In genomic region chr14:76151398-76152332, GRCh38 we compare ENCODE assay signal across 1 cellular context.
TF ChIP-seq lines count a peak whose summit lies in the region.

Gene GPATCH2L, plus strand, starts transcription at chr14:76151922. Its CDS starts 2,442 bp downstream, at chr14:76154364.

TF ChIP-seq in HEK293, 187 proteins besides CTCF, POLR2A, EP300 and RAD21 (continued from another document):
- peak; percentile 74 for TF ChIP-seq ZBTB11 (tag by site-specific recombination; conservative IDR thresholded peaks at IDR 0.05; ENCODE audit: low read depth)
- TF ChIP-seq ZNF335 (tag by site-specific recombination; conservative IDR thresholded peaks at IDR 0.05), result peak; percentile 82
- no peak for TF ChIP-seq YY2 (tag by site-specific recombination; IDR thresholded peaks at IDR 0.05)
- no peak for TF ChIP-seq ZNF146 (tag by site-specific recombination; IDR thresholded peaks at IDR 0.05)
- peak; percentile 84 for TF ChIP-seq ZBTB48 (tag by site-specific recombination; IDR thresholded peaks at IDR 0.05)
- TF ChIP-seq ZNF654 (tag by site-specific recombination; IDR thresholded peaks at IDR 0.05; ENCODE audit: low read depth), result no peak
